8 cellular contexts compared by ENCODE assay signal in the genomic region with DNA sequence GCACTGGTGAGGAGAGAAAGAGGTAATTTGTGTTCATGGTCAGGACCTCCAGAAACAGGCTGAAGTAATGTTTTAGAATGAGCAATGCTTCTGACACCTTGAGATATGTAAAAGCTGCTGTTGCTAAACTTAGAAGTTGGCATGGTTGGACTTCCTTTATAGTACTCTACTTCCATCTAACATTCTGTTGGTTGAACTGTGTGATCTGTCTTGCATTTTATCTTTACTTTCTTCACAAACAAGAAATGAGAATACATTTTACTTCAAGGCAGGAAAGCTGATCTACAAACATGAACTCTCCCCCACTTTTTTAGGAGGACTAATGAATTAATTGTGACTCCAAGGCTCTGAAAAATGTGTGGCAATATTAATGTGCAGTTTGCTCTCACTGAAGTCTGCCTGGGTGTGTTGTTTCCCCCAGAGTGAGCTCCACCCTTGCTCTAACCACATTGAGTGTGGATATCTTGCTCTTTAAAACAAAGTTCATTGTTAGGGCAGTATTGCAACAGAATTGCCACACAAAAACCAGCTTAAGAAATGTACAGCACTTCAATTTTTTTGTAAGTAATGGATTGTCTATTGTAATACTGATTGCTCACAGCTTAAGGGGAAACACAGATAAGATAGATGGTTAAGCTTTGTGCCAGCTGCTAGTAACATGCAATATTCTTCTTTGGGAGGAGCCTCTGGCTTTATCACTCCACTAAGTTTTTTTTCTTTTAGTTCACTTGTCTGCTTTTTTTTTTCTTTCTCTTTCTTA.
DNase-seq lines count a peak whose midpoint lies in the region; ATAC-seq, FAIRE-seq and TF ChIP-seq lines count a peak whose summit lies in the region.

No MANE protein-coding gene starts in this region.

- DNase-seq in AG09309 (ENCODE audit: low read depth) (peak; percentile 94), RCC 7860 (ENCODE audit: low spot score) (peak; percentile 26), coronary artery (ENCODE audit: low spot score) (no peak), mucosa of gallbladder (ENCODE audit: low spot score) (peak; percentile 47), aorta (peak in 1 of 2 donors; percentile 54), frontal cortex (ENCODE audit: low spot score in 2 of 2) (no peak)

- H3K9me3 ChIP-seq in aorta (ENCODE audit: control insufficient read depth, low read length), result no peaks in the 10 kb centered on the region

- H3K27ac ChIP-seq in coronary artery (peak overlapping the region; percentile 23 to 75), aorta (ENCODE audit: low read depth in 1 of 2, low read length in 2 of 2) (no peak overlapping the region)

- H3K4me1 ChIP-seq in aorta (ENCODE audit: control insufficient read depth in 1 of 2, insufficient read depth in 2 of 2, low read length in 2 of 2), result peaks cover 4 to 13% of the 10 kb centered on the region in 2 donors

- intact Hi-C loops in aorta (cut with DNase I), result no loop called here

- ATAC-seq in GM18870 (IDR thresholded peaks at IDR 0.05; ENCODE audit: unreplicated experiment) (peak; percentile 77), HG03095 (IDR thresholded peaks at IDR 0.05; ENCODE audit: unreplicated experiment) (peak; percentile 69), aorta (ENCODE audit: low FRiP score) (peak; percentile 83)

- no peak for TF ChIP-seq CTCF in AG09309 (IDR thresholded peaks at IDR 0.05; ENCODE audit: control insufficient read depth, insufficient read depth, low read depth, low read length, missing control alignments)
- TF ChIP-seq CTCF in coronary artery (IDR thresholded peaks at IDR 0.05), result no peak

- no peaks in the 10 kb centered on the region for H3K27me3 ChIP-seq in aorta (ENCODE audit: control insufficient read depth in 1 of 2, insufficient read depth in 2 of 2, low read length in 1 of 2)

- FAIRE-seq in RCC 7860 (lab: Jason Lieb, UNC) (peak; percentile 74), frontal cortex (lab: Jason Lieb, UNC) (no peak)

- no peaks in the 10 kb centered on the region for H3K36me3 ChIP-seq in aorta (ENCODE audit: control insufficient read depth in 1 of 2, insufficient read depth in 2 of 2, low read length in 1 of 2)

- H3K4me3 ChIP-seq in AG09309 (ENCODE audit: control insufficient read depth, low read depth, low read length), result no peak overlapping the region
- H3K4me3 ChIP-seq in coronary artery, result peak overlapping the region; percentile 43
- no peak overlapping the region for H3K4me3 ChIP-seq in aorta (ENCODE audit: low read length in 2 of 2)

Comparison
In these comparisons a context has a peak if more than half of its experiments do, and no peak if none do; other contexts are left out.
1. DNase-seq: peak in AG09309 (single experiment), RCC 7860 (single experiment) and mucosa of gallbladder (single experiment); none in coronary artery (single experiment) and frontal cortex (0 of 2).
2. H3K27ac ChIP-seq: peak in coronary artery (2 of 2); none in aorta (0 of 2).
3. Peak in every context shown above with its lines, with median percentiles within 50 percentile points of each other: ATAC-seq.